In genomic region chr17:76865174-76865573, GRCh38 we compare ENCODE assay signal across 22 cellular contexts. TPM values are rescaled to one million over a fixed set of nuclear protein-coding genes. Genes with fewer than 3 reads are reported as not detected.
DNase-seq lines count a peak whose midpoint lies in the region; ATAC-seq, FAIRE-seq and TF ChIP-seq lines count a peak whose summit lies in the region.
"Had no signal": no experiment of that assay in that cellular context is flagged by ENCODE, and none has a peak within 500 bp of the region (broad histone marks: within the 10 kb centered on the region; RNA-seq: fewer than 3 reads in every experiment).

No MANE protein-coding gene starts in this region.

- H3K36me3 Mint-ChIP-seq in stimulated activated memory B cell treated with anti-CD40 and anti-IgM and Interleukin-4, amounts not matched to agents 10 μg/mL and 1 μg/mL and 100 μg/mL, for 72 hours: no peaks in the 10 kb centered on the region
- H3K36me3 Mint-ChIP-seq: CD4-positive, alpha-beta memory T cell had no signal

- no peaks in the 10 kb centered on the region for H3K79me2 ChIP-seq in H1 (ENCODE audit: control insufficient read depth in 1 of 2, insufficient read depth in 2 of 2, low read length in 2 of 2)

- H4K5ac ChIP-seq in H1 (ENCODE audit: insufficient read length, low read depth, low read length): no peak overlapping the region

- TF ChIP-seq POLR2A in H1 (IDR thresholded peaks at IDR 0.05; ENCODE audit: control extremely low read depth in 1 of 2, low read depth in 2 of 2, low read length in 2 of 2): no peak

- CTCF ChIA-PET in H1 (lab: Charles Lee; ENCODE audit: partially characterized antibody): interaction anchor here (0.6 to 1.6 kb wide), 7 partner anchors 22 to 223 kb away, joined by 3 to 6 read pairs (median 3); no protein-coding TSS in a partner anchor

- peaks cover 83% of the 10 kb centered on the region for H3K4me1 ChIP-seq in BLaER1
- H3K4me1 ChIP-seq in H1 (replicated peaks in 1 of 4; ENCODE audit: control insufficient read depth in 3 of 4, insufficient read depth in 4 of 4, low read length in 3 of 4): peaks cover 5 to 14% (median 10%) of the 10 kb centered on the region in 4 experiments; a peak in 6 of 7 replicates

- no peak overlapping the region for H2BK15ac ChIP-seq in H1 (ENCODE audit: low read length)

- H2AFZ ChIP-seq in H1 (ENCODE audit: low read length): no peak overlapping the region

- TF ChIP-seq EP300 in H1 (IDR thresholded peaks at IDR 0.05; ENCODE audit: borderline replicate concordance in 1 of 2, low read depth in 2 of 2, low read length in 2 of 2): no peak

- no peak overlapping the region for H3K4me3 Mint-ChIP-seq in stimulated activated memory B cell treated with anti-CD40 and anti-IgM and Interleukin-4, amounts not matched to agents 10 μg/mL and 1 μg/mL and 100 μg/mL, for 72 hours
- H3K4me3 Mint-ChIP-seq: CD4-positive, alpha-beta memory T cell; T-helper 1 cell treated with Interleukin-12 subunit alpha and Interleukin-12 subunit beta and Interleukin-4 antibody, amounts not matched to agents 30 μg/mL and 1 μg/mL, for 36 hours had no signal

- H3K9me3 ChIP-seq in BLaER1: peaks cover 17% of the 10 kb centered on the region
- no peaks in the 10 kb centered on the region for H3K9me3 ChIP-seq in H1 (ENCODE audit: insufficient read depth in 2 of 2, low read depth in 1 of 2, low read length in 1 of 2)
- H3K9me3 ChIP-seq: A549, BE2C had no signal

- no peak overlapping the region for H3K27ac ChIP-seq in BLaER1
- no peak overlapping the region for H3K27ac ChIP-seq in H1 (ENCODE audit: low read depth, low read length)

- TF ChIP-seq CTCF in H1 (IDR thresholded peaks at IDR 0.05; ENCODE audit: control extremely low read depth in 1 of 3, insufficient read depth in 1 of 3, low read depth in 1 of 3, low read length in 3 of 3): no peak

- H3K4me1 Mint-ChIP-seq in stimulated activated memory B cell treated with anti-CD40 and anti-IgM and Interleukin-4, amounts not matched to agents 10 μg/mL and 1 μg/mL and 100 μg/mL, for 72 hours: peaks cover 6% of the 10 kb centered on the region

- peak overlapping the region; percentile 73 for H3K4me2 ChIP-seq in BLaER1
- no peak overlapping the region for H3K4me2 ChIP-seq in H1 (ENCODE audit: insufficient read depth in 1 of 2, low read depth in 2 of 2, low read length in 2 of 2)
- H3K4me2 ChIP-seq: A549 had no signal

- no peak for FAIRE-seq in H1 (lab: Jason Lieb, UNC)
- FAIRE-seq: A549, K562 had no signal

- DNase-seq in DMS79 (lab: John Stamatoyannopoulos, UW): peak; percentile 56
- DNase-seq in NCI-H345 (lab: John Stamatoyannopoulos, UW): peak; percentile 37
- DNase-seq in H1 (ENCODE audit: low read depth in 1 of 2, low spot score in 2 of 2): no peak
- DNase-seq in medulla oblongata (ENCODE audit: extremely low spot score): no peak
- DNase-seq: BE2C; CD4-positive, alpha-beta memory T cell; DMS153; GDM1; NCI-H1092; NCI-H146; NCI-H2081; NCI-H2227 treated with DMSO at 0.1 percent for 48 hours; NCI-H524; NCI-H82; SHP77 had no signal

- TF ChIP-seq RAD21 in H1 (IDR thresholded peaks at IDR 0.05 in 1 of 2, conservative IDR thresholded peaks at IDR 0.05 in 1 of 2; ENCODE audit: low read depth in 2 of 2, low read length in 2 of 2): no peak

- POLR2A ChIA-PET in H1 (lab: Charles Lee; ENCODE audit: partially characterized antibody): no interaction called here

- H3K79me1 ChIP-seq in H1 (ENCODE audit: low read depth, low read length): no peaks in the 10 kb centered on the region

- no peak overlapping the region for H3K23ac ChIP-seq in H1 (ENCODE audit: insufficient read length)

- H4K8ac ChIP-seq in H1 (ENCODE audit: extremely low read depth, insufficient read depth, low read length): peak overlapping the region; percentile 71; the same call in 1 of the 2 replicates

- peaks cover 15% of the 10 kb centered on the region; the same call in 1 of the 2 replicates for H3K23me2 ChIP-seq in H1 (ENCODE audit: low read depth, low read length)

- no peak overlapping the region for H3K4ac ChIP-seq in H1 (replicated peaks; ENCODE audit: insufficient read length, low read depth, low read length)

- H2AK5ac ChIP-seq in H1 (ENCODE audit: low read depth, low read length): no peak overlapping the region

- no peak overlapping the region for H3K14ac ChIP-seq in H1 (ENCODE audit: insufficient read length)

- no peaks in the 10 kb centered on the region for H3K27me3 ChIP-seq in BLaER1
- peaks cover 4 to 22% (median 15%) of the 10 kb centered on the region in 4 experiments for H3K27me3 ChIP-seq in H1 (replicated peaks in 1 of 4; ENCODE audit: control insufficient read depth in 3 of 4, extremely low read depth in 1 of 4, insufficient read depth in 3 of 4, low read length in 3 of 4)
- H3K27me3 ChIP-seq: BE2C had no signal

- H3K36me3 ChIP-seq in BLaER1: no peaks in the 10 kb centered on the region
- H3K36me3 ChIP-seq in H1 (ENCODE audit: control insufficient read depth in 2 of 4, insufficient read depth in 4 of 4, low read length in 3 of 4): no peaks in the 10 kb centered on the region
- H3K36me3 ChIP-seq: BE2C had no signal

- ATAC-seq in GM18498 (IDR thresholded peaks at IDR 0.05; ENCODE audit: unreplicated experiment) (no peak), HG02885 (IDR thresholded peaks at IDR 0.05; ENCODE audit: poor library complexity, unreplicated experiment) (no peak)
- ATAC-seq in stimulated activated memory B cell treated with anti-CD40 and anti-IgM and Interleukin-4, amounts not matched to agents 10 μg/mL and 1 μg/mL and 100 μg/mL, for 72 hours: no peak
- ATAC-seq: A549, K562 had no signal

- no peak overlapping the region for H3K27ac Mint-ChIP-seq in stimulated activated memory B cell treated with anti-CD40 and anti-IgM and Interleukin-4, amounts not matched to agents 10 μg/mL and 1 μg/mL and 100 μg/mL, for 72 hours
- H3K27ac Mint-ChIP-seq: CD4-positive, alpha-beta memory T cell; T-helper 1 cell treated with Interleukin-12 subunit alpha and Interleukin-12 subunit beta and Interleukin-4 antibody, amounts not matched to agents 30 μg/mL and 1 μg/mL, for 36 hours had no signal

- no peak overlapping the region for H3K56ac ChIP-seq in H1 (replicated peaks; ENCODE audit: insufficient read length, low read depth, low read length)

- H3K9ac ChIP-seq in BLaER1 (0 out of 2 replicates have a peak overlapping the region, but pooled peaks have one; percentile 13), H1 (replicated peaks in 1 of 4; ENCODE audit: extremely low read depth in 1 of 4, low read depth in 3 of 4, low read length in 3 of 4) (no peak overlapping the region)

- H3K18ac ChIP-seq in H1 (ENCODE audit: extremely low read depth, low read length): no peak overlapping the region

- H4K91ac ChIP-seq in H1 (replicated peaks; ENCODE audit: insufficient read length, low read length): no peak overlapping the region

- H2BK5ac ChIP-seq in H1 (ENCODE audit: low read depth, low read length): no peak overlapping the region

- H3K4me3 ChIP-seq in BLaER1 (no peak overlapping the region), H1 (ENCODE audit: extremely low read depth in 1 of 4, insufficient read depth in 2 of 4, low read depth in 3 of 4, low read length in 4 of 4) (no peak overlapping the region)
- H3K4me3 ChIP-seq: A549, K562 had no signal

- no peak overlapping the region for H2BK120ac ChIP-seq in H1 (replicated peaks; ENCODE audit: low read depth, low read length)

- 93% methylated on average over 10 of the region's 10 CpGs; no CpG with 5 or more reads in 1 of the 2 experiments for WGBS in H1 (ENCODE audit: extremely low coverage in 1 of 2, insufficient coverage in 1 of 2, insufficient read length in 1 of 2, insufficient replicate concordance in 2 of 2, low coverage in 1 of 2, low lambda C conversion rate in 2 of 2, missing lambda C conversion rate in 1 of 2), 2 experiments

- H3K27me3 Mint-ChIP-seq in stimulated activated memory B cell treated with anti-CD40 and anti-IgM and Interleukin-4, amounts not matched to agents 10 μg/mL and 1 μg/mL and 100 μg/mL, for 72 hours: peaks cover 64% of the 10 kb centered on the region

- no peak overlapping the region for H2BK12ac ChIP-seq in H1 (ENCODE audit: low read depth, low read length)

- H4K20me1 ChIP-seq in BLaER1 (peaks cover 7% of the 10 kb centered on the region), H1 (replicated peaks in 1 of 2; ENCODE audit: control insufficient read depth in 1 of 2, insufficient read depth in 2 of 2, low read length in 2 of 2) (no peaks in the 10 kb centered on the region)

- H2BK20ac ChIP-seq in H1 (ENCODE audit: low read length): no peak overlapping the region

- no peaks in the 10 kb centered on the region for H3K9me3 Mint-ChIP-seq in stimulated activated memory B cell treated with anti-CD40 and anti-IgM and Interleukin-4, amounts not matched to agents 10 μg/mL and 1 μg/mL and 100 μg/mL, for 72 hours
- H3K9me3 Mint-ChIP-seq: CD4-positive, alpha-beta memory T cell; T-helper 1 cell treated with Interleukin-12 subunit alpha and Interleukin-12 subunit beta and Interleukin-4 antibody, amounts not matched to agents 30 μg/mL and 1 μg/mL, for 36 hours had no signal

TF ChIP-seq in H1, 55 proteins besides CTCF, POLR2A, EP300 and RAD21:
- TF ChIP-seq EGR1 (IDR thresholded peaks at IDR 0.05; ENCODE audit: borderline replicate concordance, low read depth, low read length) (no peak), BCL11A (IDR thresholded peaks at IDR 0.05; ENCODE audit: low read depth in 2 of 2, low read length in 2 of 2) (no peak), NRF1 (IDR thresholded peaks at IDR 0.05; ENCODE audit: low read depth, low read length) (no peak), TAF1 (IDR thresholded peaks at IDR 0.05; ENCODE audit: low read depth, low read length) (no peak), RBBP5 (IDR thresholded peaks at IDR 0.05; ENCODE audit: borderline replicate concordance, low read depth, low read length) (no peak), SIX5 (IDR thresholded peaks at IDR 0.05; ENCODE audit: low read depth, low read length) (no peak)
TF ChIP-seq in H1: peak in this region for 0.

RNA-seq across cellular contexts. Expression of gene MGAT5B, which starts 3.0 kb away (rescaled TPM):
- 8.2 and 9.3 TPM in 2 replicates for total RNA-seq in H1 (2021; fragmentation: NEBNext Ultra II Directional; extraction: Animal tissue kit (Norgen Biotek cat#: 25700))
- 7.9 and 12.7 TPM in 2 replicates for polyA plus RNA-seq in H1 (2011; rRNA removed)
- 5.2 TPM for polyA plus RNA-seq in H1 (2011; cell fraction: cytosol; rRNA removed)
- 21.5 TPM for polyA plus RNA-seq in H1 (2011; cell fraction: nucleus; rRNA removed)
- polyA plus RNA-seq in H1 (2012, experiment 1 of 2): 5.2 to 9.6 TPM (median 8.1 TPM) in 4 replicates
- 5.1 TPM for polyA plus RNA-seq in H1 (2012, experiment 2 of 2)
- polyA plus RNA-seq in H1 (2013, experiment 1 of 2): 7.4 TPM
- 7.1 TPM for polyA plus RNA-seq in H1 (2013, experiment 2 of 2)
- polyA minus RNA-seq in H1 (2011; rRNA and poly(A)+ RNA removed): 2.6 and 3.8 TPM in 2 replicates
- polyA minus RNA-seq in H1 (2011; cell fraction: cytosol; rRNA and poly(A)+ RNA removed): 3.1 TPM
- polyA minus RNA-seq in H1 (2011; cell fraction: nucleus; rRNA and poly(A)+ RNA removed): 12.0 TPM

Comparison
In these comparisons a context has a peak if more than half of its experiments do, and no peak if none do; other contexts are left out.
1. DNase-seq: peak in DMS79 (single experiment) and NCI-H345 (single experiment); none in H1 (0 of 2) and medulla oblongata (single experiment).